In genomic region chr7:47366960-47367359, GRCh38 we compare ENCODE assay signal across 33 cellular contexts.
"Had no signal": no experiment of that assay in that cellular context is flagged by ENCODE, and none has a peak within 500 bp of the region (broad histone marks: within the 10 kb centered on the region; RNA-seq: fewer than 3 reads in every experiment).

No MANE protein-coding gene starts in this region.

- H3K27ac ChIP-seq: ascending aorta, cardiac muscle cell, KMS-11, PC-9, VCaP had no signal

- H2AFZ ChIP-seq: PC-9 had no signal

- FAIRE-seq: RCC 7860 had no signal

- H3K27ac Mint-ChIP-seq: activated CD4-positive, alpha-beta memory T cell treated with anti-CD3 and anti-CD28 coated beads, Interleukin-2, amount 10 ng/mL, durations not matched to agents 7 days and 5 days; activated CD8-positive, alpha-beta memory T cell treated with anti-CD3 and anti-CD28 coated beads, Interleukin-2, amount 10 ng/mL, durations not matched to agents 7 days and 5 days; activated naive CD8-positive, alpha-beta T cell treated with anti-CD3 and anti-CD28 coated beads for 36 hours had no signal

- H3K27me3 ChIP-seq: ascending aorta, cardiac muscle cell had no signal

- H3K4me2 ChIP-seq: KMS-11, PC-9 had no signal

- DNase-seq: activated CD4-positive, alpha-beta memory T cell treated with anti-CD3 and anti-CD28 coated beads, Interleukin-2, amount 10 ng/mL, durations not matched to agents 7 days and 5 days; activated CD4-positive, alpha-beta T cell treated with anti-CD3 and anti-CD28 coated beads for 1 hour; activated CD4-positive, alpha-beta T cell treated with anti-CD3 and anti-CD28 coated beads for 48 hours; activated CD4-positive, CD25-positive, alpha-beta regulatory T cell; activated CD8-positive, alpha-beta memory T cell treated with anti-CD3 and anti-CD28 coated beads for 24 hours; activated CD8-positive, alpha-beta memory T cell treated with anti-CD3 and anti-CD28 coated beads, Interleukin-2, amount 10 ng/mL, durations not matched to agents 7 days and 5 days; activated CD8-positive, alpha-beta memory T cell treated with anti-CD3 and anti-CD28 coated beads, Interleukin-2, amount 50 U/mL, for 48 hours; activated effector memory CD4-positive, alpha-beta T cell treated with Interleukin-2 at 50 U/mL for 16 hours; activated naive CD4-positive, alpha-beta T cell treated with anti-CD3 and anti-CD28 coated beads, Interleukin-2, amount 10 ng/mL, durations not matched to agents 7 days and 5 days; activated naive CD8-positive, alpha-beta T cell treated with anti-CD3 and anti-CD28 coated beads for 36 hours; activated T-cell treated with anti-CD3 and anti-CD28 coated beads, Interleukin-2, amount 50 U/mL, for 48 hours; amygdala; MM.1S; MV-4-11; NCI-H1092; NCI-H1436 treated with DMSO at 0.1 percent for 48 hours; NCI-H1694 treated with DMSO at 0.1 percent for 48 hours; NCI-H2029; NCI-H510A; NCI-H526; NCI-H748 treated with DMSO at 0.1 percent for 48 hours; NK-92 treated with Interleukin-12 subunit alpha and Interleukin-12 subunit beta, amount 100 ng/mL, for 24 hours; PC-9; Right ventricle myocardium superior; SW 1271; T-helper 1 cell; T-helper 2 cell; T-helper 9 cell had no signal

- H3K36me3 Mint-ChIP-seq: activated CD8-positive, alpha-beta memory T cell treated with anti-CD3 and anti-CD28 coated beads, Interleukin-2, amount 10 ng/mL, durations not matched to agents 7 days and 5 days; activated naive CD4-positive, alpha-beta T cell treated with anti-CD3 and anti-CD28 coated beads, Interleukin-2, amount 10 ng/mL, durations not matched to agents 7 days and 5 days; activated naive CD8-positive, alpha-beta T cell treated with anti-CD3 and anti-CD28 coated beads for 36 hours had no signal

- H3K9ac ChIP-seq: KMS-11 had no signal

- H3K9me3 Mint-ChIP-seq: activated naive CD4-positive, alpha-beta T cell treated with anti-CD3 and anti-CD28 coated beads, Interleukin-2, amount 10 ng/mL, durations not matched to agents 7 days and 5 days; activated naive CD8-positive, alpha-beta T cell treated with anti-CD3 and anti-CD28 coated beads for 36 hours had no signal

- H3K36me3 ChIP-seq: cardiac muscle cell had no signal

- H3K4me1 Mint-ChIP-seq: activated CD4-positive, alpha-beta memory T cell treated with anti-CD3 and anti-CD28 coated beads, Interleukin-2, amount 10 ng/mL, durations not matched to agents 7 days and 5 days; activated CD8-positive, alpha-beta memory T cell treated with anti-CD3 and anti-CD28 coated beads, Interleukin-2, amount 10 ng/mL, durations not matched to agents 7 days and 5 days; activated naive CD4-positive, alpha-beta T cell treated with anti-CD3 and anti-CD28 coated beads, Interleukin-2, amount 10 ng/mL, durations not matched to agents 7 days and 5 days; activated naive CD8-positive, alpha-beta T cell treated with anti-CD3 and anti-CD28 coated beads for 36 hours had no signal

- H3K4me1 ChIP-seq: ascending aorta had no signal

- H3K4me3 Mint-ChIP-seq: activated CD4-positive, alpha-beta memory T cell treated with anti-CD3 and anti-CD28 coated beads, Interleukin-2, amount 10 ng/mL, durations not matched to agents 7 days and 5 days; activated CD8-positive, alpha-beta memory T cell treated with anti-CD3 and anti-CD28 coated beads, Interleukin-2, amount 10 ng/mL, durations not matched to agents 7 days and 5 days; activated naive CD4-positive, alpha-beta T cell treated with anti-CD3 and anti-CD28 coated beads, Interleukin-2, amount 10 ng/mL, durations not matched to agents 7 days and 5 days; activated naive CD8-positive, alpha-beta T cell treated with anti-CD3 and anti-CD28 coated beads for 36 hours had no signal

- H3K9me3 ChIP-seq: ascending aorta had no signal

- H3K4me3 ChIP-seq: ascending aorta, cardiac muscle cell, PC-9 had no signal

- H3K27me3 Mint-ChIP-seq: activated CD4-positive, alpha-beta memory T cell treated with anti-CD3 and anti-CD28 coated beads, Interleukin-2, amount 10 ng/mL, durations not matched to agents 7 days and 5 days; activated CD8-positive, alpha-beta memory T cell treated with anti-CD3 and anti-CD28 coated beads, Interleukin-2, amount 10 ng/mL, durations not matched to agents 7 days and 5 days; activated naive CD4-positive, alpha-beta T cell treated with anti-CD3 and anti-CD28 coated beads, Interleukin-2, amount 10 ng/mL, durations not matched to agents 7 days and 5 days had no signal
